In the genomic region with DNA sequence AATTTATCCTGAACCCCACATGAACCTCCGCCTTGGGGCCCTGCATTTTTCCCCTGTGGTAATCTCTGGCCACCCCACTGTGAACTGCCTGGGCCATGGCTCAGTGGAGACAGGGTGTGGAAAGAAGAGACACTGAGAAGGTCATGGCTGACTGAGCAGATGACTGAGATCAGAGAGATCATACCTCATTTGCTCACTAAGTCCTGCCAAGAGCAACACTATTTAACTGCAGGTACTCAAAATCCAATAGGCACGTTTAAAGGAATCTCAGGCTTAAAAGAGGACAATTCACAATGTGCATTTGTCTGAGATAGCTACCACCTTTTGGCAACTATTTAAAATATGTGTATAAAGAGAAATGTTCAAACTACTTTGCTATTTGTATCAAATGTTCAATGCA, we compare ENCODE assay signal across 1 cellular context.
TF ChIP-seq lines count a peak whose summit lies in the region.

No MANE protein-coding gene starts in this region.

TF ChIP-seq in HEK293, 187 proteins besides CTCF, POLR2A, EP300 and RAD21 (continued from another document and continues in another):
- TF ChIP-seq, protein P1, sequence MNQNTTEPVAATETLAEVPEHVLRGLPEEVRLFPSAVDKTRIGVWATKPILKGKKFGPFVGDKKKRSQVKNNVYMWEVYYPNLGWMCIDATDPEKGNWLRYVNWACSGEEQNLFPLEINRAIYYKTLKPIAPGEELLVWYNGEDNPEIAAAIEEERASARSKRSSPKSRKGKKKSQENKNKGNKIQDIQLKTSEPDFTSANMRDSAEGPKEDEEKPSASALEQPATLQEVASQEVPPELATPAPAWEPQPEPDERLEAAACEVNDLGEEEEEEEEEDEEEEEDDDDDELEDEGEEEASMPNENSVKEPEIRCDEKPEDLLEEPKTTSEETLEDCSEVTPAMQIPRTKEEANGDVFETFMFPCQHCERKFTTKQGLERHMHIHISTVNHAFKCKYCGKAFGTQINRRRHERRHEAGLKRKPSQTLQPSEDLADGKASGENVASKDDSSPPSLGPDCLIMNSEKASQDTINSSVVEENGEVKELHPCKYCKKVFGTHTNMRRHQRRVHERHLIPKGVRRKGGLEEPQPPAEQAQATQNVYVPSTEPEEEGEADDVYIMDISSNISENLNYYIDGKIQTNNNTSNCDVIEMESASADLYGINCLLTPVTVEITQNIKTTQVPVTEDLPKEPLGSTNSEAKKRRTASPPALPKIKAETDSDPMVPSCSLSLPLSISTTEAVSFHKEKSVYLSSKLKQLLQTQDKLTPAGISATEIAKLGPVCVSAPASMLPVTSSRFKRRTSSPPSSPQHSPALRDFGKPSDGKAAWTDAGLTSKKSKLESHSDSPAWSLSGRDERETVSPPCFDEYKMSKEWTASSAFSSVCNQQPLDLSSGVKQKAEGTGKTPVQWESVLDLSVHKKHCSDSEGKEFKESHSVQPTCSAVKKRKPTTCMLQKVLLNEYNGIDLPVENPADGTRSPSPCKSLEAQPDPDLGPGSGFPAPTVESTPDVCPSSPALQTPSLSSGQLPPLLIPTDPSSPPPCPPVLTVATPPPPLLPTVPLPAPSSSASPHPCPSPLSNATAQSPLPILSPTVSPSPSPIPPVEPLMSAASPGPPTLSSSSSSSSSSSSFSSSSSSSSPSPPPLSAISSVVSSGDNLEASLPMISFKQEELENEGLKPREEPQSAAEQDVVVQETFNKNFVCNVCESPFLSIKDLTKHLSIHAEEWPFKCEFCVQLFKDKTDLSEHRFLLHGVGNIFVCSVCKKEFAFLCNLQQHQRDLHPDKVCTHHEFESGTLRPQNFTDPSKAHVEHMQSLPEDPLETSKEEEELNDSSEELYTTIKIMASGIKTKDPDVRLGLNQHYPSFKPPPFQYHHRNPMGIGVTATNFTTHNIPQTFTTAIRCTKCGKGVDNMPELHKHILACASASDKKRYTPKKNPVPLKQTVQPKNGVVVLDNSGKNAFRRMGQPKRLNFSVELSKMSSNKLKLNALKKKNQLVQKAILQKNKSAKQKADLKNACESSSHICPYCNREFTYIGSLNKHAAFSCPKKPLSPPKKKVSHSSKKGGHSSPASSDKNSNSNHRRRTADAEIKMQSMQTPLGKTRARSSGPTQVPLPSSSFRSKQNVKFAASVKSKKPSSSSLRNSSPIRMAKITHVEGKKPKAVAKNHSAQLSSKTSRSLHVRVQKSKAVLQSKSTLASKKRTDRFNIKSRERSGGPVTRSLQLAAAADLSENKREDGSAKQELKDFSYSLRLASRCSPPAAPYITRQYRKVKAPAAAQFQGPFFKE (tag by site-specific recombination; IDR thresholded peaks at IDR 0.05; ENCODE audit: borderline replicate concordance), result no peak
- TF ChIP-seq TRIM28 (IDR thresholded peaks at IDR 0.05; ENCODE audit: borderline replicate concordance, low read length) (no peak), ZNF133 (tag by site-specific recombination; IDR thresholded peaks at IDR 0.05) (no peak), ZFP3 (tag by site-specific recombination; IDR thresholded peaks at IDR 0.05; ENCODE audit: low read depth) (no peak), ZNF555 (tag by site-specific recombination; conservative IDR thresholded peaks at IDR 0.05) (no peak), ZNF664 (tag by site-specific recombination; IDR thresholded peaks at IDR 0.05) (0 out of 2 replicates have a peak, but pooled peaks have one; percentile 56), ZBTB7A (tag by site-specific recombination; IDR thresholded peaks at IDR 0.05; ENCODE audit: low read depth) (no peak), ZNF426 (tag by site-specific recombination; IDR thresholded peaks at IDR 0.05) (no peak), IKZF3 (tag by site-specific recombination; IDR thresholded peaks at IDR 0.05) (peak; percentile 93), GLIS2 (tag by site-specific recombination; IDR thresholded peaks at IDR 0.05) (no peak), ZXDB (tag by site-specific recombination; IDR thresholded peaks at IDR 0.05) (peak; percentile 67), ZNF558 (tag by site-specific recombination; IDR thresholded peaks at IDR 0.05) (no peak), KLF16 (tag by site-specific recombination; IDR thresholded peaks at IDR 0.05) (no peak), ZNF366 (tag by site-specific recombination; conservative IDR thresholded peaks at IDR 0.05) (0 out of 2 replicates have a peak, but pooled peaks have one; percentile 40), ZNF138 (tag by site-specific recombination; IDR thresholded peaks at IDR 0.05; ENCODE audit: borderline replicate concordance) (no peak), ZNF214 (tag by site-specific recombination; IDR thresholded peaks at IDR 0.05; ENCODE audit: borderline replicate concordance) (no peak), REPIN1 (tag by site-specific recombination; IDR thresholded peaks at IDR 0.05; ENCODE audit: low read depth) (no peak), ZNF16 (tag by site-specific recombination; IDR thresholded peaks at IDR 0.05; ENCODE audit: low read depth) (no peak), ZNF529 (tag by site-specific recombination; IDR thresholded peaks at IDR 0.05; ENCODE audit: insufficient replicate concordance) (no peak), ZNF777 (tag by site-specific recombination; IDR thresholded peaks at IDR 0.05; ENCODE audit: borderline replicate concordance) (no peak), ZNF19 (tag by site-specific recombination; IDR thresholded peaks at IDR 0.05; ENCODE audit: low read depth) (no peak), ZBTB17 (tag by site-specific recombination; IDR thresholded peaks at IDR 0.05) (peak; percentile 86), BCL11A (tag by site-specific recombination; IDR thresholded peaks at IDR 0.05; ENCODE audit: low read depth) (peak; percentile 77; the same call in 1 of the 2 replicates), ZNF747 (tag by site-specific recombination; IDR thresholded peaks at IDR 0.05) (no peak), ZNF501 (tag by site-specific recombination; IDR thresholded peaks at IDR 0.05) (no peak), MYNN (tag by site-specific recombination; IDR thresholded peaks at IDR 0.05; ENCODE audit: borderline replicate concordance) (no peak), ZFP41 (tag by site-specific recombination; IDR thresholded peaks at IDR 0.05; ENCODE audit: borderline replicate concordance) (no peak), PRDM1 (tag by site-specific recombination; IDR thresholded peaks at IDR 0.05) (no peak), ZNF311 (tag by site-specific recombination; IDR thresholded peaks at IDR 0.05; ENCODE audit: borderline replicate concordance) (no peak), ZNF132 (tag by site-specific recombination; IDR thresholded peaks at IDR 0.05; ENCODE audit: borderline replicate concordance) (no peak), ZFP69B (tag by site-specific recombination; IDR thresholded peaks at IDR 0.05) (peak; percentile 50; the same call in 1 of the 2 replicates), ZNF404 (tag by site-specific recombination; IDR thresholded peaks at IDR 0.05) (no peak), ZBTB48 (tag by site-specific recombination; IDR thresholded peaks at IDR 0.05) (no peak), ZNF324 (tag by site-specific recombination; IDR thresholded peaks at IDR 0.05) (0 out of 2 replicates have a peak, but pooled peaks have one; percentile 36), ZNF830 (tag by site-specific recombination; IDR thresholded peaks at IDR 0.05; ENCODE audit: low read depth) (no peak)
- TF ChIP-seq, protein P2, sequence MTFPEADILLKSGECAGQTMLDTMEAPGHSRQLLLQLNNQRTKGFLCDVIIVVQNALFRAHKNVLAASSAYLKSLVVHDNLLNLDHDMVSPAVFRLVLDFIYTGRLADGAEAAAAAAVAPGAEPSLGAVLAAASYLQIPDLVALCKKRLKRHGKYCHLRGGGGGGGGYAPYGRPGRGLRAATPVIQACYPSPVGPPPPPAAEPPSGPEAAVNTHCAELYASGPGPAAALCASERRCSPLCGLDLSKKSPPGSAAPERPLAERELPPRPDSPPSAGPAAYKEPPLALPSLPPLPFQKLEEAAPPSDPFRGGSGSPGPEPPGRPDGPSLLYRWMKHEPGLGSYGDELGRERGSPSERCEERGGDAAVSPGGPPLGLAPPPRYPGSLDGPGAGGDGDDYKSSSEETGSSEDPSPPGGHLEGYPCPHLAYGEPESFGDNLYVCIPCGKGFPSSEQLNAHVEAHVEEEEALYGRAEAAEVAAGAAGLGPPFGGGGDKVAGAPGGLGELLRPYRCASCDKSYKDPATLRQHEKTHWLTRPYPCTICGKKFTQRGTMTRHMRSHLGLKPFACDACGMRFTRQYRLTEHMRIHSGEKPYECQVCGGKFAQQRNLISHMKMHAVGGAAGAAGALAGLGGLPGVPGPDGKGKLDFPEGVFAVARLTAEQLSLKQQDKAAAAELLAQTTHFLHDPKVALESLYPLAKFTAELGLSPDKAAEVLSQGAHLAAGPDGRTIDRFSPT (tag by site-specific recombination; IDR thresholded peaks at IDR 0.05), result no peak
- TF ChIP-seq, protein P3, sequence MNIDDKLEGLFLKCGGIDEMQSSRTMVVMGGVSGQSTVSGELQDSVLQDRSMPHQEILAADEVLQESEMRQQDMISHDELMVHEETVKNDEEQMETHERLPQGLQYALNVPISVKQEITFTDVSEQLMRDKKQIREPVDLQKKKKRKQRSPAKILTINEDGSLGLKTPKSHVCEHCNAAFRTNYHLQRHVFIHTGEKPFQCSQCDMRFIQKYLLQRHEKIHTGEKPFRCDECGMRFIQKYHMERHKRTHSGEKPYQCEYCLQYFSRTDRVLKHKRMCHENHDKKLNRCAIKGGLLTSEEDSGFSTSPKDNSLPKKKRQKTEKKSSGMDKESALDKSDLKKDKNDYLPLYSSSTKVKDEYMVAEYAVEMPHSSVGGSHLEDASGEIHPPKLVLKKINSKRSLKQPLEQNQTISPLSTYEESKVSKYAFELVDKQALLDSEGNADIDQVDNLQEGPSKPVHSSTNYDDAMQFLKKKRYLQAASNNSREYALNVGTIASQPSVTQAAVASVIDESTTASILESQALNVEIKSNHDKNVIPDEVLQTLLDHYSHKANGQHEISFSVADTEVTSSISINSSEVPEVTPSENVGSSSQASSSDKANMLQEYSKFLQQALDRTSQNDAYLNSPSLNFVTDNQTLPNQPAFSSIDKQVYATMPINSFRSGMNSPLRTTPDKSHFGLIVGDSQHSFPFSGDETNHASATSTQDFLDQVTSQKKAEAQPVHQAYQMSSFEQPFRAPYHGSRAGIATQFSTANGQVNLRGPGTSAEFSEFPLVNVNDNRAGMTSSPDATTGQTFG (tag by site-specific recombination; IDR thresholded peaks at IDR 0.05; ENCODE audit: borderline replicate concordance), result no peak
- TF ChIP-seq, protein P4, sequence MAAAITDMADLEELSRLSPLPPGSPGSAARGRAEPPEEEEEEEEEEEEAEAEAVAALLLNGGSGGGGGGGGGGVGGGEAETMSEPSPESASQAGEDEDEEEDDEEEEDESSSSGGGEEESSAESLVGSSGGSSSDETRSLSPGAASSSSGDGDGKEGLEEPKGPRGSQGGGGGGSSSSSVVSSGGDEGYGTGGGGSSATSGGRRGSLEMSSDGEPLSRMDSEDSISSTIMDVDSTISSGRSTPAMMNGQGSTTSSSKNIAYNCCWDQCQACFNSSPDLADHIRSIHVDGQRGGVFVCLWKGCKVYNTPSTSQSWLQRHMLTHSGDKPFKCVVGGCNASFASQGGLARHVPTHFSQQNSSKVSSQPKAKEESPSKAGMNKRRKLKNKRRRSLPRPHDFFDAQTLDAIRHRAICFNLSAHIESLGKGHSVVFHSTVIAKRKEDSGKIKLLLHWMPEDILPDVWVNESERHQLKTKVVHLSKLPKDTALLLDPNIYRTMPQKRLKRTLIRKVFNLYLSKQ (tag by site-specific recombination; IDR thresholded peaks at IDR 0.05; ENCODE audit: borderline replicate concordance), result no peak
- TF ChIP-seq, protein P5, sequence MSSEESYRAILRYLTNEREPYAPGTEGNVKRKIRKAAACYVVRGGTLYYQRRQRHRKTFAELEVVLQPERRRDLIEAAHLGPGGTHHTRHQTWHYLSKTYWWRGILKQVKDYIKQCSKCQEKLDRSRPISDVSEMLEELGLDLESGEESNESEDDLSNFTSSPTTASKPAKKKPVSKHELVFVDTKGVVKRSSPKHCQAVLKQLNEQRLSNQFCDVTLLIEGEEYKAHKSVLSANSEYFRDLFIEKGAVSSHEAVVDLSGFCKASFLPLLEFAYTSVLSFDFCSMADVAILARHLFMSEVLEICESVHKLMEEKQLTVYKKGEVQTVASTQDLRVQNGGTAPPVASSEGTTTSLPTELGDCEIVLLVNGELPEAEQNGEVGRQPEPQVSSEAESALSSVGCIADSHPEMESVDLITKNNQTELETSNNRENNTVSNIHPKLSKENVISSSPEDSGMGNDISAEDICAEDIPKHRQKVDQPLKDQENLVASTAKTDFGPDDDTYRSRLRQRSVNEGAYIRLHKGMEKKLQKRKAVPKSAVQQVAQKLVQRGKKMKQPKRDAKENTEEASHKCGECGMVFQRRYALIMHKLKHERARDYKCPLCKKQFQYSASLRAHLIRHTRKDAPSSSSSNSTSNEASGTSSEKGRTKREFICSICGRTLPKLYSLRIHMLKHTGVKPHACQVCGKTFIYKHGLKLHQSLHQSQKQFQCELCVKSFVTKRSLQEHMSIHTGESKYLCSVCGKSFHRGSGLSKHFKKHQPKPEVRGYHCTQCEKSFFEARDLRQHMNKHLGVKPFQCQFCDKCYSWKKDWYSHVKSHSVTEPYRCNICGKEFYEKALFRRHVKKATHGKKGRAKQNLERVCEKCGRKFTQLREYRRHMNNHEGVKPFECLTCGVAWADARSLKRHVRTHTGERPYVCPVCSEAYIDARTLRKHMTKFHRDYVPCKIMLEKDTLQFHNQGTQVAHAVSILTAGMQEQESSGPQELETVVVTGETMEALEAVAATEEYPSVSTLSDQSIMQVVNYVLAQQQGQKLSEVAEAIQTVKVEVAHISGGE (tag by site-specific recombination; conservative IDR thresholded peaks at IDR 0.05; ENCODE audit: low read depth), result no peak
- TF ChIP-seq, protein P6, sequence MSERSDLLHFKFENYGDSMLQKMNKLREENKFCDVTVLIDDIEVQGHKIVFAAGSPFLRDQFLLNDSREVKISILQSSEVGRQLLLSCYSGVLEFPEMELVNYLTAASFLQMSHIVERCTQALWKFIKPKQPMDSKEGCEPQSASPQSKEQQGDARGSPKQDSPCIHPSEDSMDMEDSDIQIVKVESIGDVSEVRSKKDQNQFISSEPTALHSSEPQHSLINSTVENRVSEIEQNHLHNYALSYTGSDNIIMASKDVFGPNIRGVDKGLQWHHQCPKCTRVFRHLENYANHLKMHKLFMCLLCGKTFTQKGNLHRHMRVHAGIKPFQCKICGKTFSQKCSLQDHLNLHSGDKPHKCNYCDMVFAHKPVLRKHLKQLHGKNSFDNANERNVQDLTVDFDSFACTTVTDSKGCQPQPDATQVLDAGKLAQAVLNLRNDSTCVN (tag by site-specific recombination; optimal IDR thresholded peaks at IDR 0.05), result no peak
- TF ChIP-seq, protein P7, sequence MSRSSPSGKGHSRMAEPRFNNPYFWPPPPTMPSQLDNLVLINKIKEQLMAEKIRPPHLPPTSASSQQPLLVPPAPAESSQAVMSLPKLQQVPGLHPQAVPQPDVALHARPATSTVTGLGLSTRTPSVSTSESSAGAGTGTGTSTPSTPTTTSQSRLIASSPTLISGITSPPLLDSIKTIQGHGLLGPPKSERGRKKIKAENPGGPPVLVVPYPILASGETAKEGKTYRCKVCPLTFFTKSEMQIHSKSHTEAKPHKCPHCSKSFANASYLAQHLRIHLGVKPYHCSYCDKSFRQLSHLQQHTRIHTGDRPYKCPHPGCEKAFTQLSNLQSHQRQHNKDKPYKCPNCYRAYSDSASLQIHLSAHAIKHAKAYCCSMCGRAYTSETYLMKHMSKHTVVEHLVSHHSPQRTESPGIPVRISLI (tag by site-specific recombination; IDR thresholded peaks at IDR 0.05), result no peak
- TF ChIP-seq, protein P8, sequence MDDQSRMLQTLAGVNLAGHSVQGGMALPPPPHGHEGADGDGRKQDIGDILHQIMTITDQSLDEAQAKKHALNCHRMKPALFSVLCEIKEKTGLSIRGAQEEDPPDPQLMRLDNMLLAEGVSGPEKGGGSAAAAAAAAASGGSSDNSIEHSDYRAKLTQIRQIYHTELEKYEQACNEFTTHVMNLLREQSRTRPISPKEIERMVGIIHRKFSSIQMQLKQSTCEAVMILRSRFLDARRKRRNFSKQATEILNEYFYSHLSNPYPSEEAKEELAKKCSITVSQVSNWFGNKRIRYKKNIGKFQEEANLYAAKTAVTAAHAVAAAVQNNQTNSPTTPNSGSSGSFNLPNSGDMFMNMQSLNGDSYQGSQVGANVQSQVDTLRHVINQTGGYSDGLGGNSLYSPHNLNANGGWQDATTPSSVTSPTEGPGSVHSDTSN (CRISPR knock-in tag; IDR thresholded peaks at IDR 0.05), result no peak
